Comparison of ENCODE assay signal across 29 cellular contexts in the genomic region with DNA sequence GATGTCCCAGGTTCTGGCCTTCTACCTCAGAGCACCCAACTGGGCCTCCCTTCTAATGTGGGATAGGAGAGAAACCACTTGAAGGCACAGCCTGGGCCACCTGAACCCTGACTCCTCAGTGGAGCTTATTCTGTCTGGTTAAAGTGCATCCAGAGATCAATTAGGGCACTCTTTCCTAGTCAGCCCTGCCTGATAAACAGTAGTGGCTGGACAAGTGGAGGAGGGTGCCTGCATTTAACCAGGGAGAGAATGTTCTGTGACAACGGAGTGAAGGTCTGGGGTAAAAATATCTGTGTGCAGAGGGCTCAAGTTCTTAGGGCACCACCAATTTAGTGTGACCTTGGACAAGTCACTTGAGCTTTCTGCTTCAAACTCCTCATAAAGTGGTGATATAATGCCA.
"Had no signal": no experiment of that assay in that cellular context is flagged by ENCODE, and none has a peak within 500 bp of the region (broad histone marks: within the 10 kb centered on the region; RNA-seq: fewer than 3 reads in every experiment).

No MANE protein-coding gene starts in this region.

- H3K27me3 ChIP-seq: neural progenitor cell, ovary, spleen, stomach, thyroid gland, tibial nerve, upper lobe of left lung, vagina had no signal

- H3K36me3 ChIP-seq: neural progenitor cell, ovary, spleen, stomach, thoracic aorta, thyroid gland, tibial nerve, upper lobe of left lung, vagina had no signal

- H3K4me1 Mint-ChIP-seq: naive thymus-derived CD4-positive, alpha-beta T cell; natural killer cell; nephron; neural progenitor cell; stimulated activated naive B cell treated with anti-CD40 and anti-IgM and Interleukin-4, amounts not matched to agents 10 μg/mL and 1 μg/mL and 100 μg/mL, for 72 hours had no signal

- H3K79me2 ChIP-seq: parathyroid adenoma had no signal

- H3K4me3 Mint-ChIP-seq: naive thymus-derived CD4-positive, alpha-beta T cell; natural killer cell; nephron; neural progenitor cell; stimulated activated naive B cell treated with anti-CD40 and anti-IgM and Interleukin-4, amounts not matched to agents 10 μg/mL and 1 μg/mL and 100 μg/mL, for 72 hours; stimulated activated naive CD8-positive, alpha-beta T cell treated with anti-CD3 and anti-CD28 coated beads, Interleukin-15, Interleukin-2, amounts not matched to agents 100 ng/mL and 50 ng/mL, for 24 hours had no signal

- H2AFZ ChIP-seq: neural progenitor cell, parathyroid adenoma had no signal

- H3K27ac ChIP-seq: neural progenitor cell, ovary, parathyroid adenoma, psoas muscle, skin epidermis, spleen, stomach, thyroid gland, tibial nerve, upper lobe of left lung, vagina had no signal

- H3K4me1 ChIP-seq: psoas muscle, spleen, thyroid gland, vagina had no signal

- H3K36me3 Mint-ChIP-seq: naive thymus-derived CD4-positive, alpha-beta T cell; natural killer cell; neural progenitor cell; stimulated activated naive B cell treated with anti-CD40 and anti-IgM and Interleukin-4, amounts not matched to agents 10 μg/mL and 1 μg/mL and 100 μg/mL, for 72 hours had no signal

- H3K9ac ChIP-seq: neural progenitor cell, parathyroid adenoma had no signal

- H3K4me3 ChIP-seq: neural progenitor cell, ovary, psoas muscle, skin epidermis, smooth muscle cell, spleen, stomach, thoracic aorta, thyroid gland, tibial nerve, upper lobe of left lung, vagina had no signal

- H3K27me3 Mint-ChIP-seq: progenitor cell of endocrine pancreas; stimulated activated naive B cell treated with anti-CD40 and anti-IgM and Interleukin-4, amounts not matched to agents 10 μg/mL and 1 μg/mL and 100 μg/mL, for 72 hours; stimulated activated naive CD8-positive, alpha-beta T cell treated with anti-CD3 and anti-CD28 coated beads, Interleukin-15, Interleukin-2, amounts not matched to agents 100 ng/mL and 50 ng/mL, for 24 hours had no signal

- DNase-seq: naive thymus-derived CD4-positive, alpha-beta T cell; natural killer cell; occipital lobe; ovary; posterior cingulate gyrus; psoas muscle; right cardiac atrium; spleen; stimulated activated CD4-positive, alpha-beta T cell treated with anti-CD3 and anti-CD28 coated beads, Interleukin-12 subunit alpha, Interleukin-12 subunit beta, amount 100 ng/mL, for 4 hours; stimulated activated CD4-positive, alpha-beta T cell treated with anti-CD3 and anti-CD28 coated beads, Interleukin-1b, Interleukin-23, amount 100 ng/mL, for 48 hours; stimulated activated CD4-positive, alpha-beta T cell treated with anti-CD3 and anti-CD28 coated beads, Interleukin-4, amount 100 ng/mL, for 1 hour; stimulated activated CD4-positive, alpha-beta T cell treated with anti-CD3 and anti-CD28 coated beads, Interleukin-4, amount 100 ng/mL, for 4 hours; stimulated activated CD8-positive, alpha-beta memory T cell treated with anti-CD3 and anti-CD28 coated beads, Interleukin-4, amount 100 ng/mL, for 48 hours; stimulated activated naive B cell treated with anti-CD40 and anti-IgM and Interleukin-4, amounts not matched to agents 10 μg/mL and 1 μg/mL and 100 μg/mL, for 72 hours; stimulated activated naive CD4-positive, alpha-beta T cell treated with Interleukin-2 at 50 U/mL for 16 hours; stomach; thyroid gland; trophoblast cell; upper lobe of left lung had no signal

- H3K27ac Mint-ChIP-seq: naive thymus-derived CD4-positive, alpha-beta T cell; natural killer cell; nephron; neural progenitor cell; progenitor cell of endocrine pancreas; stimulated activated naive B cell treated with anti-CD40 and anti-IgM and Interleukin-4, amounts not matched to agents 10 μg/mL and 1 μg/mL and 100 μg/mL, for 72 hours; stimulated activated naive CD8-positive, alpha-beta T cell treated with anti-CD3 and anti-CD28 coated beads, Interleukin-15, Interleukin-2, amounts not matched to agents 100 ng/mL and 50 ng/mL, for 24 hours had no signal

- H3K9me3 ChIP-seq: ovary, psoas muscle, spleen, stomach, thoracic aorta, thyroid gland, tibial nerve, upper lobe of left lung, vagina had no signal

- H3K9me3 Mint-ChIP-seq: natural killer cell; nephron; neural progenitor cell; stimulated activated naive B cell treated with anti-CD40 and anti-IgM and Interleukin-4, amounts not matched to agents 10 μg/mL and 1 μg/mL and 100 μg/mL, for 72 hours; stimulated activated naive CD8-positive, alpha-beta T cell treated with anti-CD3 and anti-CD28 coated beads, Interleukin-15, Interleukin-2, amounts not matched to agents 100 ng/mL and 50 ng/mL, for 24 hours had no signal

- H3K4me2 ChIP-seq: neural progenitor cell, smooth muscle cell had no signal

- ATAC-seq: naive thymus-derived CD4-positive, alpha-beta T cell; natural killer cell; stimulated activated naive B cell treated with anti-CD40 and anti-IgM and Interleukin-4, amounts not matched to agents 10 μg/mL and 1 μg/mL and 100 μg/mL, for 72 hours had no signal
